Comparison of ENCODE assay signal across 9 cellular contexts in the genomic region with DNA sequence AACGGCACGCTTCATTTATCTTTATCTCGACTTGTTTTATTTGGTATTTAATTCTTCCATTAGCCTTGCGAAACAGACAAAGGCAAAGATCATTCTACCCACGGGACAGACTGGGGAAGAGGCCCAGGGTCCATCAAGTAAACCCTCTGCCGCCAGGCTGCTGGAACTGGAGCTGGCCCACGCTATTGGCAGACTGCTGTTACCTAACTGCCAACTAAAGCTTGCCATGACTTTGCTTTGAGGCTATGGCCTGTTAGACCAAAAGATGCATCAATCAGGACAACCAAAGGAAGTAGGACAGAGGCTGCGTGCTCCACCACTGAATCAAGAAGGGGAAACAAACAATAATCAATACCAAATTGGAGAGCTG. TPM values are rescaled to one million over a fixed set of nuclear protein-coding genes. Genes with fewer than 3 reads are reported as not detected.
A peak's percentile ranks its signal among the peaks of the same experiment; 100 is the strongest.
DNase-seq lines count a peak whose midpoint lies in the region; ATAC-seq and TF ChIP-seq lines count a peak whose summit lies in the region.
"Had no signal": no experiment of that assay in that cellular context is flagged by ENCODE, and none has a peak within 500 bp of the region (broad histone marks: within the 10 kb centered on the region; RNA-seq: fewer than 3 reads in every experiment).

No MANE protein-coding gene starts in this region.

- H2AFZ ChIP-seq in KMS-11 (ENCODE audit: low read depth), result peak overlapping the region; percentile 81; the same call in 1 of the 2 replicates

- H3K4me3 ChIP-seq in AG10803 (ENCODE audit: low read length), result peak overlapping the region; percentile 55
- H3K4me3 ChIP-seq in KMS-11 (IDR thresholded peaks at IDR 0.05; ENCODE audit: insufficient read depth, low read depth, low read length), result no peak overlapping the region

- H3K27me3 ChIP-seq in KMS-11 (ENCODE audit: insufficient read depth, low read depth), result no peaks in the 10 kb centered on the region

- ATAC-seq in naive thymus-derived CD8-positive, alpha-beta T cell, result no peak
- no peak for ATAC-seq in GM19351 (IDR thresholded peaks at IDR 0.05; ENCODE audit: unreplicated experiment)
- ATAC-seq in HG03442 (IDR thresholded peaks at IDR 0.05; ENCODE audit: unreplicated experiment), result no peak

- TF ChIP-seq CTCF in AG10803 (conservative IDR thresholded peaks at IDR 0.05; ENCODE audit: low read length) (no peak), KMS-11 (conservative IDR thresholded peaks at IDR 0.05; ENCODE audit: low read depth, low read length) (no peak), chondrocyte (IDR thresholded peaks at IDR 0.05) (no peak)

- peak overlapping the region; percentile 36; the same call in 1 of the 2 replicates for H3K27ac ChIP-seq in KMS-11

- H3K9me3 Mint-ChIP-seq in chondrocyte (ENCODE audit: low read depth), result peaks cover 9% of the 10 kb centered on the region
- H3K9me3 Mint-ChIP-seq in naive thymus-derived CD8-positive, alpha-beta T cell, result peaks cover 0 to 10% (median 0%) of the 10 kb centered on the region in 9 donors

- POLR2A ChIA-PET in naive thymus-derived CD8-positive, alpha-beta T cell (lab: Charles Lee), result interaction anchor here (0.7 to 3.6 kb wide), 10 partner anchors 11 to 366 kb away, joined by 3 to 27 read pairs (median 5); partner anchors contain the start of genes CCDC15, MSANTD2 and SLC37A2

- peaks cover 12% of the 10 kb centered on the region for H3K4me1 ChIP-seq in KMS-11 (ENCODE audit: low read depth, poor library complexity, severe bottlenecking)

- H3K4me2 ChIP-seq in KMS-11, result peak overlapping the region; percentile 63

- no peaks in the 10 kb centered on the region for H3K27me3 Mint-ChIP-seq in chondrocyte (ENCODE audit: low read depth)
- peaks cover 1 to 10% (median 5%) of the 10 kb centered on the region in 5 donors for H3K27me3 Mint-ChIP-seq in naive thymus-derived CD8-positive, alpha-beta T cell

- peaks cover 22% of the 10 kb centered on the region for H3K4me1 Mint-ChIP-seq in chondrocyte (ENCODE audit: low read depth)
- H3K4me1 Mint-ChIP-seq in naive thymus-derived CD8-positive, alpha-beta T cell, result peaks cover 7 to 24% (median 22%) of the 10 kb centered on the region in 4 donors

- H3K36me3 ChIP-seq in KMS-11 (ENCODE audit: insufficient read depth), result no peaks in the 10 kb centered on the region

- H3K27ac Mint-ChIP-seq in chondrocyte (ENCODE audit: unreplicated experiment), result no peak overlapping the region
- H3K27ac Mint-ChIP-seq in naive thymus-derived CD8-positive, alpha-beta T cell, result peak overlapping the region; percentile 96 to 100 (median 97)

- no peaks in the 10 kb centered on the region for H4K20me1 ChIP-seq in KMS-11 (ENCODE audit: insufficient read depth)

- H3K36me3 Mint-ChIP-seq in chondrocyte (ENCODE audit: low read depth), result peaks cover 4% of the 10 kb centered on the region
- H3K36me3 Mint-ChIP-seq in naive thymus-derived CD8-positive, alpha-beta T cell, result peaks cover 0 to 4% (median 0%) of the 10 kb centered on the region in 3 donors

- H3K9ac ChIP-seq in KMS-11, result no peak overlapping the region

- no peaks in the 10 kb centered on the region for H3K79me2 ChIP-seq in KMS-11 (ENCODE audit: insufficient read depth, low read depth)

- peak overlapping the region; percentile 99 for H3K4me3 Mint-ChIP-seq in chondrocyte (ENCODE audit: unreplicated experiment)
- peak overlapping the region; percentile 91 to 100 (median 98) for H3K4me3 Mint-ChIP-seq in naive thymus-derived CD8-positive, alpha-beta T cell

- DNase-seq in AG10803 (ENCODE audit: low read depth), result no peak
- DNase-seq in chondrocyte (ENCODE audit: low spot score), result no peak
- DNase-seq in naive thymus-derived CD8-positive, alpha-beta T cell, result no peak
- DNase-seq in NCI-H69 (lab: John Stamatoyannopoulos, UW), result no peak
- no peak for DNase-seq in NCI-H1694 (lab: John Stamatoyannopoulos, UW)

RNA-seq across cellular contexts. Expression of gene TMEM218, which starts 0.8 kb away (rescaled TPM):
- total RNA-seq in chondrocyte, result 11.5 to 15.2 TPM (median 12.0 TPM) in 3 replicates
- total RNA-seq in naive thymus-derived CD8-positive, alpha-beta T cell, result 10 to 100 TPM; 12.2 to 13.7 TPM
- 10 to 100 TPM; 30.0 to 40.1 (median 35.3) TPM for polyA plus RNA-seq in naive thymus-derived CD8-positive, alpha-beta T cell

RNA-seq across cellular contexts. Expression of gene SLC37A2, which starts 49.1 kb away (rescaled TPM):
- 0.37 to 1.2 TPM in 2 of 3 replicates, not detected in the other for total RNA-seq in chondrocyte
- total RNA-seq in naive thymus-derived CD8-positive, alpha-beta T cell, result 1 to 10 TPM; 1.2 to 2.4 TPM
- under 1 TPM in 2 of 3 donors, not detected in 1; 0.04 to 0.13 TPM for polyA plus RNA-seq in naive thymus-derived CD8-positive, alpha-beta T cell

RNA-seq across cellular contexts. Expression of gene PKNOX2, which starts 52.3 kb away (rescaled TPM):
- total RNA-seq in chondrocyte, result 34.0 to 74.0 TPM (median 34.9 TPM) in 3 replicates
- not detected for total RNA-seq in naive thymus-derived CD8-positive, alpha-beta T cell
- polyA plus RNA-seq in naive thymus-derived CD8-positive, alpha-beta T cell, result not detected
- total RNA-seq: HT-29 had no signal

Comparison
In these comparisons a context has a peak if more than half of its experiments do, and no peak if none do; other contexts are left out.
1. RNA of gene PKNOX2, which starts 52.3 kb away (total RNA-seq): 34.0 to 74.0 TPM in chondrocyte; not detected in naive thymus-derived CD8-positive, alpha-beta T cell; every median in the first group is over 10 times any median in the second.